In the genomic region with DNA sequence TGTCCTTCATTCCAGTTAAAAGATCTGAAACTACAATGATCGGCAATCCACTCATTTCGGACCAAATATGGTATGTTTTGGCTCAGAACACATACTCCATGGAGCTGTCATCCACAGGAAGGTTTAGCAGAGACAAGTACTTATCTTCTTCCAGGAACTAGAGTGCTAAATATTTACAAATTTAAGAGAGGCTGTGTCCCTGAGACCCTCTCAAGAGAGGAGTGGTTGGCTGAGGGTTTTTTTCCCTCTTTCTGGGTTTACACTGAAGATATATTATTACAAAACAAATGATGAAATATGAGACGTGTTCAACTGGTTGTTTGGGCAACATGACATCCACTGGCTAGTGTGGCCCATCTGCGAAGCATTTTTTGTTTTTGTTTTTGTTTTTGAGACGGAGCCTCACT, we compare ENCODE assay signal across 21 cellular contexts. TPM values are rescaled to one million over a fixed set of nuclear protein-coding genes. Genes with fewer than 3 reads are reported as not detected.
A peak's percentile ranks its signal among the peaks of the same experiment; 100 is the strongest.
DNase-seq lines count a peak whose midpoint lies in the region; ATAC-seq, FAIRE-seq and TF ChIP-seq lines count a peak whose summit lies in the region.
"Had no signal": no experiment of that assay in that cellular context is flagged by ENCODE, and none has a peak within 500 bp of the region (broad histone marks: within the 10 kb centered on the region; RNA-seq: fewer than 3 reads in every experiment).

No MANE protein-coding gene starts in this region.

- peaks cover 12% of the 10 kb centered on the region for H3K9me3 Mint-ChIP-seq in HFFc6
- peaks cover 0 to 2% of the 10 kb centered on the region in 2 donors for H3K9me3 Mint-ChIP-seq in stimulated activated naive B cell treated with anti-CD40 and anti-IgM and Interleukin-4, amounts not matched to agents 10 μg/mL and 1 μg/mL and 100 μg/mL, for 72 hours

- H3K4me2 ChIP-seq in HepG2 (ENCODE audit: low read depth, low read length): peak overlapping the region; percentile 41

- no peak for TF ChIP-seq EP300 in HepG2 (IDR thresholded peaks at IDR 0.05; ENCODE audit: low read depth in 2 of 2, low read length in 2 of 2)
- TF ChIP-seq EP300 in HepG2 (CRISPR knock-in tag; IDR thresholded peaks at IDR 0.05; ENCODE audit: borderline replicate concordance): no peak
- no peak for TF ChIP-seq EP300 in esophagus muscularis mucosa (IDR thresholded peaks at IDR 0.05)

- ATAC-seq in HepG2: peak; percentile 35
- no peak for ATAC-seq in T-helper 17 cell
- no peak for ATAC-seq in stimulated activated naive B cell treated with anti-CD40 and anti-IgM and Interleukin-4, amounts not matched to agents 10 μg/mL and 1 μg/mL and 100 μg/mL, for 72 hours (replicated peaks)
- ATAC-seq: activated CD4-positive, alpha-beta T cell treated with anti-CD3 and anti-CD28 coated beads for 36 hours; psoas muscle; stimulated activated memory B cell treated with anti-CD40 and anti-IgM and Interleukin-4, amounts not matched to agents 10 μg/mL and 1 μg/mL and 100 μg/mL, for 72 hours had no signal

- no peaks in the 10 kb centered on the region for H3K79me2 ChIP-seq in ACC112 (ENCODE audit: control insufficient read depth, insufficient read depth, low read length, unreplicated experiment)
- H3K79me2 ChIP-seq in HepG2 (ENCODE audit: insufficient read depth, low read length): no peaks in the 10 kb centered on the region

- in situ Hi-C loops in HepG2 (cut with HindIII; ENCODE audit: extremely low pct_ligation_motif_present, low pct_unique_long_range_greater_than_20kb): no loop called here

- no peak for FAIRE-seq in HepG2 (lab: Jason Lieb, UNC)

- H4K20me1 ChIP-seq in HepG2 (ENCODE audit: insufficient read depth, low read length): no peaks in the 10 kb centered on the region

- H3K36me3 Mint-ChIP-seq in HFFc6 (ENCODE audit: low read depth) (no peaks in the 10 kb centered on the region; the same call in 1 of the 2 replicates), T-helper 17 cell (ENCODE audit: low read depth) (peaks cover 2% of the 10 kb centered on the region)
- H3K36me3 Mint-ChIP-seq in stimulated activated naive B cell treated with anti-CD40 and anti-IgM and Interleukin-4, amounts not matched to agents 10 μg/mL and 1 μg/mL and 100 μg/mL, for 72 hours: peaks cover 0 to 2% of the 10 kb centered on the region in 2 donors
- H3K36me3 Mint-ChIP-seq: mesothelial cell of epicardium; stimulated activated memory B cell treated with anti-CD40 and anti-IgM and Interleukin-4, amounts not matched to agents 10 μg/mL and 1 μg/mL and 100 μg/mL, for 72 hours had no signal

- H3K4me3 ChIP-seq in ACC112 (ENCODE audit: low read depth, low read length) (peak overlapping the region; percentile 44), adipocyte (ENCODE audit: low read length) (no peak overlapping the region), HepG2 (replicated peaks in 1 of 3; ENCODE audit: insufficient read depth in 1 of 3, low read depth in 2 of 3, low read length in 3 of 3) (no peak overlapping the region), esophagus muscularis mucosa (no peak overlapping the region)
- H3K4me3 ChIP-seq: psoas muscle, transverse colon had no signal

- H3K9ac ChIP-seq in adipocyte (ENCODE audit: low read length) (no peak overlapping the region), HepG2 (ENCODE audit: insufficient read depth, low read depth, low read length) (no peak overlapping the region)

- TF ChIP-seq CTCF in HFFc6 (IDR thresholded peaks at IDR 0.05) (no peak), HepG2 (CRISPR knock-in tag; IDR thresholded peaks at IDR 0.05) (no peak), esophagus muscularis mucosa (IDR thresholded peaks at IDR 0.05) (no peak)

- 23% methylated on average over 5 of the region's 5 CpGs for WGBS in HepG2 (ENCODE audit: low lambda C conversion rate)
- 65% methylated on average over 5 of the region's 5 CpGs for WGBS in esophagus muscularis mucosa

- no peaks in the 10 kb centered on the region for H3K36me3 ChIP-seq in ACC112 (ENCODE audit: insufficient read depth, low read length)
- H3K36me3 ChIP-seq in adipocyte (ENCODE audit: control insufficient read depth, insufficient read depth, low read length, severe bottlenecking): no peaks in the 10 kb centered on the region
- no peaks in the 10 kb centered on the region for H3K36me3 ChIP-seq in HepG2 (replicated peaks in 1 of 2; ENCODE audit: control insufficient read depth in 1 of 2, insufficient read depth in 2 of 2, low read length in 2 of 2)
- no peaks in the 10 kb centered on the region for H3K36me3 ChIP-seq in esophagus muscularis mucosa
- H3K36me3 ChIP-seq: transverse colon had no signal

- H3K4me1 ChIP-seq in ACC112 (ENCODE audit: control insufficient read depth, insufficient read depth, low read length, unreplicated experiment): peaks cover 9% of the 10 kb centered on the region
- H3K4me1 ChIP-seq in adipocyte (ENCODE audit: control insufficient read depth, insufficient read depth, low read length): no peaks in the 10 kb centered on the region
- H3K4me1 ChIP-seq in HepG2 (ENCODE audit: insufficient read depth, low read length): peaks cover 22% of the 10 kb centered on the region
- peaks cover 0 to 5% (median 0%) of the 10 kb centered on the region in 4 donors for H3K4me1 ChIP-seq in esophagus muscularis mucosa
- H3K4me1 ChIP-seq: psoas muscle, transverse colon had no signal

- POLR2A ChIA-PET in HepG2 (lab: Yijun Ruan, JAX): no interaction called here

- H3K4me1 Mint-ChIP-seq in HFFc6 (ENCODE audit: low read depth) (peaks cover 16% of the 10 kb centered on the region), T-helper 17 cell (no peaks in the 10 kb centered on the region)
- no peaks in the 10 kb centered on the region for H3K4me1 Mint-ChIP-seq in stimulated activated naive B cell treated with anti-CD40 and anti-IgM and Interleukin-4, amounts not matched to agents 10 μg/mL and 1 μg/mL and 100 μg/mL, for 72 hours
- H3K4me1 Mint-ChIP-seq: activated CD4-positive, alpha-beta T cell treated with anti-CD3 and anti-CD28 coated beads for 36 hours; nephron progenitor cell; stimulated activated memory B cell treated with anti-CD40 and anti-IgM and Interleukin-4, amounts not matched to agents 10 μg/mL and 1 μg/mL and 100 μg/mL, for 72 hours had no signal

- TF ChIP-seq POLR2A in HepG2 (IDR thresholded peaks at IDR 0.05; ENCODE audit: insufficient read depth in 1 of 2, low read depth in 2 of 2, low read length in 2 of 2) (no peak), esophagus muscularis mucosa (IDR thresholded peaks at IDR 0.05; ENCODE audit: low read depth) (no peak)

- H3K27ac ChIP-seq in ACC112 (ENCODE audit: low read depth, low read length): no peak overlapping the region
- H3K27ac ChIP-seq in HepG2 (ENCODE audit: extremely low read length, insufficient read depth, low read length): no peak overlapping the region
- H3K27ac ChIP-seq in esophagus muscularis mucosa (replicated peaks in 1 of 4): no peak overlapping the region
- H3K27ac ChIP-seq: psoas muscle had no signal

- H3K9me3 ChIP-seq in adipocyte (ENCODE audit: control insufficient read depth, low read length) (no peaks in the 10 kb centered on the region), HepG2 (ENCODE audit: low read length) (no peaks in the 10 kb centered on the region), esophagus muscularis mucosa (no peaks in the 10 kb centered on the region), T-helper 17 cell (ENCODE audit: control insufficient read depth, low read length, poor library complexity, severe bottlenecking) (peaks cover under 1% of the 10 kb centered on the region)
- H3K9me3 ChIP-seq: psoas muscle, transverse colon had no signal

- BruUV-seq in HepG2 (replicated peaks; lab: Mats Ljungman, UMichigan): no TSS peak

- DNase-seq in HFFc6 (no peak), adipocyte (ENCODE audit: low read depth) (peak; percentile 50), HepG2 (ENCODE audit: low spot score) (no peak), esophagus muscularis mucosa (ENCODE audit: extremely low spot score) (no peak), pons (ENCODE audit: low spot score) (no peak), T-helper 17 cell (no peak)
- DNase-seq in stimulated activated naive B cell treated with anti-CD40 and anti-IgM and Interleukin-4, amounts not matched to agents 10 μg/mL and 1 μg/mL and 100 μg/mL, for 72 hours: no peak
- DNase-seq: activated CD4-positive, alpha-beta T cell treated with anti-CD3 and anti-CD28 coated beads for 36 hours; activated CD8-positive, alpha-beta memory T cell treated with anti-CD3 and anti-CD28 coated beads, Interleukin-2, amount 50 U/mL, for 48 hours; activated gamma-delta T cell treated with Interleukin-2 at 50 U/mL for 16 hours; anterior cingulate cortex; DND-41; effector CD8-positive, alpha-beta T cell; GOT3; NCI-H2081; nephron progenitor cell; psoas muscle; transverse colon had no signal

- H3K27ac Mint-ChIP-seq in HFFc6 (no peak overlapping the region), T-helper 17 cell (no peak overlapping the region)
- no peak overlapping the region for H3K27ac Mint-ChIP-seq in stimulated activated naive B cell treated with anti-CD40 and anti-IgM and Interleukin-4, amounts not matched to agents 10 μg/mL and 1 μg/mL and 100 μg/mL, for 72 hours
- H3K27ac Mint-ChIP-seq: activated CD4-positive, alpha-beta T cell treated with anti-CD3 and anti-CD28 coated beads for 36 hours; nephron progenitor cell; stimulated activated memory B cell treated with anti-CD40 and anti-IgM and Interleukin-4, amounts not matched to agents 10 μg/mL and 1 μg/mL and 100 μg/mL, for 72 hours had no signal

- H2AFZ ChIP-seq in ACC112 (ENCODE audit: low read length, unreplicated experiment): peak overlapping the region; percentile 48
- H2AFZ ChIP-seq in HepG2 (ENCODE audit: low read length): no peak overlapping the region

- CTCF ChIA-PET in HepG2 (lab: Yijun Ruan, JAX; ENCODE audit: low intra/inter-chr PET ratio, low total read pairs): no interaction called here

- H3K27me3 Mint-ChIP-seq in HFFc6 (ENCODE audit: insufficient read depth): peaks cover 10% of the 10 kb centered on the region
- H3K27me3 Mint-ChIP-seq in T-helper 17 cell: peaks cover 38% of the 10 kb centered on the region
- H3K27me3 Mint-ChIP-seq in stimulated activated naive B cell treated with anti-CD40 and anti-IgM and Interleukin-4, amounts not matched to agents 10 μg/mL and 1 μg/mL and 100 μg/mL, for 72 hours: peaks cover 28 to 38% of the 10 kb centered on the region in 2 donors

- no peaks in the 10 kb centered on the region for H3K27me3 ChIP-seq in ACC112 (ENCODE audit: insufficient read depth, low read length)
- no peaks in the 10 kb centered on the region for H3K27me3 ChIP-seq in adipocyte (replicated peaks; ENCODE audit: control insufficient read depth, insufficient read depth, low read length)
- H3K27me3 ChIP-seq in HepG2 (ENCODE audit: control insufficient read depth in 1 of 2, insufficient read depth in 2 of 2, low read length in 2 of 2): no peaks in the 10 kb centered on the region
- no peaks in the 10 kb centered on the region for H3K27me3 ChIP-seq in esophagus muscularis mucosa
- H3K27me3 ChIP-seq: transverse colon had no signal

- intact Hi-C loops in HepG2 (cut with micrococcal nuclease; ENCODE audit: unreplicated experiment): loop anchor here (2.0 kb wide), 1 partner anchor 24 kb away; no protein-coding TSS in a partner anchor
- intact Hi-C loops in esophagus muscularis mucosa (cut with DNase I): no loop called here

- TF ChIP-seq RAD21 in HepG2 (CRISPR knock-in tag; IDR thresholded peaks at IDR 0.05): no peak

- H3K4me3 Mint-ChIP-seq in HFFc6 (peak overlapping the region; percentile 68), T-helper 17 cell (no peak overlapping the region)
- no peak overlapping the region for H3K4me3 Mint-ChIP-seq in stimulated activated naive B cell treated with anti-CD40 and anti-IgM and Interleukin-4, amounts not matched to agents 10 μg/mL and 1 μg/mL and 100 μg/mL, for 72 hours
- H3K4me3 Mint-ChIP-seq: activated CD4-positive, alpha-beta T cell treated with anti-CD3 and anti-CD28 coated beads for 36 hours; mesothelial cell of epicardium; nephron progenitor cell; stimulated activated memory B cell treated with anti-CD40 and anti-IgM and Interleukin-4, amounts not matched to agents 10 μg/mL and 1 μg/mL and 100 μg/mL, for 72 hours had no signal

RNA-seq across cellular contexts. Expression of gene NID1, which starts 25.9 kb away (rescaled TPM):
- total RNA-seq in HFFc6 (2021; fragmentation: NEBNext Ultra II Directional; extraction: Animal tissue kit (Norgen Biotek cat#: 25700)): 100 to 1,000 TPM in 5 of 6 experiments, 10 to 100 TPM in 1; 97.5 to 124 (median 107) TPM
- total RNA-seq in HepG2 (2016; rRNA removed; fragmentation: Illumina TruSeq; extraction: Trizol) (29.3 and 50.2 TPM in 2 replicates), esophagus muscularis mucosa (100 to 1,000 TPM; 187 to 390 (median 287) TPM), T-helper 17 cell (1 to 10 TPM in 1 of 2 donors, under 1 TPM in 1; 0.45 to 2.6 TPM)
- total RNA-seq in HepG2 (2016; cell fraction: cytosol; rRNA removed; fragmentation: Illumina TruSeq; extraction: Trizol; ENCODE audit: low read depth): 5.0 and 5.1 TPM in 2 replicates
- 22.1 and 49.8 TPM in 2 replicates for total RNA-seq in HepG2 (2016; cell fraction: insoluble cytoplasmic fraction; rRNA removed; fragmentation: Illumina TruSeq; extraction: Trizol)
- total RNA-seq in HepG2 (2016; cell fraction: membrane; rRNA removed; fragmentation: Illumina TruSeq; extraction: Trizol): 10.8 and 12.4 TPM in 2 replicates
- 68.9 and 87.3 TPM in 2 replicates for total RNA-seq in HepG2 (2016; cell fraction: nucleus; rRNA removed; fragmentation: Illumina TruSeq; extraction: Trizol)
- 56.1 and 77.2 TPM in 2 replicates for polyA plus RNA-seq in HepG2 (2011; rRNA removed)
- 45.0 and 56.5 TPM in 2 replicates for polyA plus RNA-seq in HepG2 (2011; cell fraction: cytosol; rRNA removed)
- 102 and 105 TPM in 2 replicates for polyA plus RNA-seq in HepG2 (2011; cell fraction: nucleus; rRNA removed)
- 122 and 152 TPM in 2 replicates for polyA plus RNA-seq in HepG2 (2012)
- 2.7 and 3.2 TPM in 2 replicates for polyA plus RNA-seq in HepG2 (2016; cell fraction: cytosol; fragmentation: Illumina TruSeq; extraction: Trizol; ENCODE audit: low read depth)
- polyA plus RNA-seq in HepG2 (2016; cell fraction: insoluble cytoplasmic fraction; fragmentation: Illumina TruSeq; extraction: Trizol; ENCODE audit: low read depth): 25.6 and 37.4 TPM in 2 replicates
- polyA plus RNA-seq in HepG2 (2016; cell fraction: membrane; fragmentation: Illumina TruSeq; extraction: Trizol; ENCODE audit: low read depth): 7.7 and 9.8 TPM in 2 replicates
- polyA plus RNA-seq in HepG2 (2016; cell fraction: nucleus; fragmentation: Illumina TruSeq; extraction: Trizol; ENCODE audit: insufficient read depth, low read depth): 108 and 114 TPM in 2 replicates
- 173 TPM in 1 of 2 replicates, not detected in the other for polyA minus RNA-seq in HepG2 (2011; rRNA and poly(A)+ RNA removed; ENCODE audit: low replicate concordance)
- 109 and 121 TPM in 2 replicates for polyA minus RNA-seq in HepG2 (2011; cell fraction: cytosol; rRNA and poly(A)+ RNA removed)
- polyA minus RNA-seq in HepG2 (2011; cell fraction: nucleus; rRNA and poly(A)+ RNA removed): 60.0 and 68.8 TPM in 2 replicates

RNA-seq across cellular contexts. Expression of gene GPR137B, which starts 51.6 kb away (rescaled TPM):
- total RNA-seq in HFFc6 (2021; fragmentation: NEBNext Ultra II Directional; extraction: Animal tissue kit (Norgen Biotek cat#: 25700)): 10 to 100 TPM in 5 of 6 experiments, 1 to 10 TPM in 1; 9.7 to 13.8 (median 11.9) TPM
- total RNA-seq in HepG2 (2016; rRNA removed; fragmentation: Illumina TruSeq; extraction: Trizol): 0.27 and 0.31 TPM in 2 replicates
- 0.35 and 0.40 TPM in 2 replicates for total RNA-seq in HepG2 (2016; cell fraction: cytosol; rRNA removed; fragmentation: Illumina TruSeq; extraction: Trizol; ENCODE audit: low read depth)
- total RNA-seq in HepG2 (2016; cell fraction: insoluble cytoplasmic fraction; rRNA removed; fragmentation: Illumina TruSeq; extraction: Trizol): 0.31 and 0.45 TPM in 2 replicates
- total RNA-seq in HepG2 (2016; cell fraction: membrane; rRNA removed; fragmentation: Illumina TruSeq; extraction: Trizol): 0.31 and 0.37 TPM in 2 replicates
- total RNA-seq in HepG2 (2016; cell fraction: nucleus; rRNA removed; fragmentation: Illumina TruSeq; extraction: Trizol): 0.34 and 0.59 TPM in 2 replicates
- 0.41 and 0.59 TPM in 2 replicates for polyA plus RNA-seq in HepG2 (2011; rRNA removed)
- 0.32 and 0.50 TPM in 2 replicates for polyA plus RNA-seq in HepG2 (2011; cell fraction: cytosol; rRNA removed)
- polyA plus RNA-seq in HepG2 (2011; cell fraction: nucleus; rRNA removed): 0.72 and 0.85 TPM in 2 replicates
- polyA plus RNA-seq in HepG2 (2012): 0.47 and 1.5 TPM in 2 replicates
- polyA plus RNA-seq in HepG2 (2016; cell fraction: cytosol; fragmentation: Illumina TruSeq; extraction: Trizol; ENCODE audit: low read depth): 0.21 and 0.23 TPM in 2 replicates
- 0.35 and 0.58 TPM in 2 replicates for polyA plus RNA-seq in HepG2 (2016; cell fraction: insoluble cytoplasmic fraction; fragmentation: Illumina TruSeq; extraction: Trizol; ENCODE audit: low read depth)
- 0.40 and 0.45 TPM in 2 replicates for polyA plus RNA-seq in HepG2 (2016; cell fraction: membrane; fragmentation: Illumina TruSeq; extraction: Trizol; ENCODE audit: low read depth)
- polyA plus RNA-seq in HepG2 (2016; cell fraction: nucleus; fragmentation: Illumina TruSeq; extraction: Trizol; ENCODE audit: insufficient read depth, low read depth): 0.70 and 0.75 TPM in 2 replicates
- polyA minus RNA-seq in HepG2 (2011; rRNA and poly(A)+ RNA removed; ENCODE audit: low replicate concordance): 0.10 and 0.21 TPM in 2 replicates
- polyA minus RNA-seq in HepG2 (2011; cell fraction: cytosol; rRNA and poly(A)+ RNA removed): not detected in 2 replicates
- polyA minus RNA-seq in HepG2 (2011; cell fraction: nucleus; rRNA and poly(A)+ RNA removed): 0.52 and 1.2 TPM in 2 replicates
- total RNA-seq in esophagus muscularis mucosa: 10 to 100 TPM; 14.5 to 21.3 (median 15.7) TPM
- total RNA-seq in T-helper 17 cell: 10 to 100 TPM; 13.6 to 14.3 TPM
